ENCODE assay signal across 9 cellular contexts in genomic region chr10:68156373-68157185, GRCh38. TPM values are rescaled to one million over a fixed set of nuclear protein-coding genes. Genes with fewer than 3 reads are reported as not detected.
DNase-seq lines count a peak whose midpoint lies in the region; ATAC-seq and TF ChIP-seq lines count a peak whose summit lies in the region.
"Had no signal": no experiment of that assay in that cellular context is flagged by ENCODE, and none has a peak within 500 bp of the region (broad histone marks: within the 10 kb centered on the region; RNA-seq: fewer than 3 reads in every experiment).

No MANE protein-coding gene starts in this region.

- no peak overlapping the region for H3K27ac Mint-ChIP-seq in endodermal cell
- H3K27ac Mint-ChIP-seq in naive B cell, result no peak overlapping the region

- H3K9ac ChIP-seq in endodermal cell (ENCODE audit: extremely low read depth, low read length, poor library complexity, severe bottlenecking), result no peak overlapping the region

- DNase-seq in AG08395 (ENCODE audit: low spot score), result peak; percentile 37
- peak; percentile 60 for DNase-seq in NCI-H2227 (lab: John Stamatoyannopoulos, UW; ENCODE audit: unreplicated experiment)
- peak; percentile 58 for DNase-seq in activated CD4-positive, alpha-beta T cell treated with anti-CD3 and anti-CD28 coated beads, Interleukin-2, amount 50 U/mL, for 1 hour
- DNase-seq in endodermal cell, result peak; percentile 75
- peak; percentile 40 for DNase-seq in naive B cell
- peak; percentile 67 for DNase-seq in stimulated activated naive CD8-positive, alpha-beta T cell treated with anti-CD3 and anti-CD28 coated beads, Interleukin-15, Interleukin-2, amounts not matched to agents 100 U/mL and 50 U/mL, for 24 hours

- H3K4me3 Mint-ChIP-seq in endodermal cell, result no peak overlapping the region
- H3K4me3 Mint-ChIP-seq in naive B cell, result no peak overlapping the region

- WGBS in endodermal cell (ENCODE audit: insufficient coverage in 1 of 2, insufficient read length in 1 of 2), 2 experiments, result 38 to 41% methylated on average over 8 to 11 of the region's 11 CpGs

- TF ChIP-seq CTCF in endodermal cell (conservative IDR thresholded peaks at IDR 0.05), result peak; percentile 86

- H3K36me3 Mint-ChIP-seq in endodermal cell (ENCODE audit: low read depth) (no peaks in the 10 kb centered on the region), naive B cell (no peaks in the 10 kb centered on the region)

- peaks cover 18% of the 10 kb centered on the region for H3K4me1 Mint-ChIP-seq in endodermal cell
- no peaks in the 10 kb centered on the region for H3K4me1 Mint-ChIP-seq in naive B cell

- H3K9me3 Mint-ChIP-seq in endodermal cell, result no peaks in the 10 kb centered on the region
- no peaks in the 10 kb centered on the region for H3K9me3 Mint-ChIP-seq in naive B cell

- H3K27me3 Mint-ChIP-seq in endodermal cell (ENCODE audit: insufficient read depth) (no peaks in the 10 kb centered on the region), naive B cell (peaks cover 0 to 6% (median 0%) of the 10 kb centered on the region in 3 donors)

- no peak overlapping the region for H3K27ac ChIP-seq in endodermal cell (ENCODE audit: low read depth, low read length)

- H3K36me3 ChIP-seq in endodermal cell (ENCODE audit: control insufficient read depth, insufficient read depth, low read length), result no peaks in the 10 kb centered on the region

- no peaks in the 10 kb centered on the region for H3K27me3 ChIP-seq in endodermal cell (ENCODE audit: control insufficient read depth, insufficient read depth, low read length, poor library complexity, severe bottlenecking)

- peaks cover 4% of the 10 kb centered on the region for H3K4me1 ChIP-seq in endodermal cell (ENCODE audit: control insufficient read depth, insufficient read depth, low read length)

- no peaks in the 10 kb centered on the region for H3K9me3 ChIP-seq in endodermal cell (ENCODE audit: control insufficient read depth, low read length)

- no peak overlapping the region for H3K4me3 ChIP-seq in endodermal cell (ENCODE audit: low read length)

- peak; percentile 50 for ATAC-seq in GM18511 (IDR thresholded peaks at IDR 0.05; ENCODE audit: unreplicated experiment)
- ATAC-seq in naive B cell (ENCODE audit: low read depth in 2 of 2), result peak; percentile 63 to 71
- ATAC-seq in stimulated activated naive CD8-positive, alpha-beta T cell treated with anti-CD3 and anti-CD28 coated beads, Interleukin-15, Interleukin-2, amounts not matched to agents 100 U/mL and 50 U/mL, for 24 hours, result peak; percentile 40
- ATAC-seq in GM21737 (IDR thresholded peaks at IDR 0.05; ENCODE audit: unreplicated experiment), result no peak

RNA-seq across cellular contexts. Expression of gene MYPN, which starts 47.3 kb away (rescaled TPM):
- not detected for total RNA-seq in endodermal cell
- polyA plus RNA-seq in endodermal cell (2013, experiment 1 of 2), result not detected
- polyA plus RNA-seq in endodermal cell (2013, experiment 2 of 2), result not detected
- polyA plus RNA-seq in naive B cell (ENCODE audit: low read depth in 6 of 6), result not detected
- total RNA-seq: subcutaneous adipose tissue had no signal
